ENCODE assay signal across 18 cellular contexts in the genomic region with DNA sequence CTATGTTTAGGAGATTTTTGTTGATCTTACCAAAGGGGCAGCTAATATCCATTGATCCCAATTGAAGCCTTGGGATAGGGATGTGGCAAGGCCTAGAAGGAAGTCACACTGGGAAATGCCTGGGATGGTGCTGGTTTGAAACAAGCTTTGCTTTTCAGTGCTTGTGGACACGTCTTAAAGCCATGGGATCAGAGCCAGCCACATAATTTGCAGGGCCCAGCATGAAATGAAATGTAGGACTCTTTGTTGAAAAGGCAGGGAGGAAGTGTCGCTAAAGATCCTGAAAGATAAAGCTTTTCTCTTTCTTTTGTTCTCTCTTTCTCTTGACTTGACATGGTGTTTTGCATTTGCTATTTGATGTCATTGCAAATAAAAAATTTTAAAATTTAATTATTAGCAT. TPM values are rescaled to one million over a fixed set of nuclear protein-coding genes. Genes with fewer than 3 reads are reported as not detected.
DNase-seq lines count a peak whose midpoint lies in the region; TF ChIP-seq lines count a peak whose summit lies in the region.
"Had no signal": no experiment of that assay in that cellular context is flagged by ENCODE, and none has a peak within 500 bp of the region (broad histone marks: within the 10 kb centered on the region; RNA-seq: fewer than 3 reads in every experiment).

No MANE protein-coding gene starts in this region.

- POLR2A ChIA-PET in CD8-positive, alpha-beta memory T cell (lab: Charles Lee), result interaction anchor here (0.9 kb wide), 1 partner anchor 14 kb away, joined by 3 read pairs; no protein-coding TSS in a partner anchor

- no peaks in the 10 kb centered on the region for H3K9me3 Mint-ChIP-seq in CD8-positive, alpha-beta memory T cell
- no peaks in the 10 kb centered on the region for H3K9me3 Mint-ChIP-seq in activated T-helper 2 cell treated with anti-CD3 and anti-CD28 coated beads, Interferon-gamma antibody, Interleukin-2, Interleukin-4, amounts not matched to agents 10 μg/mL and 5 μg/mL and 100 μg/mL, durations not matched to agents 14 hours and 24 hours and 36 hours
- no peaks in the 10 kb centered on the region for H3K9me3 Mint-ChIP-seq in osteocyte (ENCODE audit: unreplicated experiment)

- in situ Hi-C loops in HAP-1 (cut with MboI; ENCODE audit: low sequenced_read_pairs), result no loop called here

- peak overlapping the region; percentile 58 to 96 (median 77) for H3K4me3 Mint-ChIP-seq in CD8-positive, alpha-beta memory T cell
- peak overlapping the region; percentile 34 for H3K4me3 Mint-ChIP-seq in activated T-helper 2 cell treated with anti-CD3 and anti-CD28 coated beads, Interferon-gamma antibody, Interleukin-2, Interleukin-4, amounts not matched to agents 10 μg/mL and 5 μg/mL and 100 μg/mL, durations not matched to agents 14 hours and 24 hours and 36 hours (ENCODE audit: low read depth)
- H3K4me3 Mint-ChIP-seq in osteocyte (ENCODE audit: unreplicated experiment), result no peak overlapping the region

- peaks cover 73 to 84% (median 83%) of the 10 kb centered on the region in 3 donors for H3K4me1 Mint-ChIP-seq in CD8-positive, alpha-beta memory T cell
- H3K4me1 Mint-ChIP-seq in activated T-helper 2 cell treated with anti-CD3 and anti-CD28 coated beads, Interferon-gamma antibody, Interleukin-2, Interleukin-4, amounts not matched to agents 10 μg/mL and 5 μg/mL and 100 μg/mL, durations not matched to agents 14 hours and 24 hours and 36 hours (ENCODE audit: low read depth), result peaks cover 61% of the 10 kb centered on the region
- peaks cover 13% of the 10 kb centered on the region for H3K4me1 Mint-ChIP-seq in osteocyte (ENCODE audit: unreplicated experiment)

- no peaks in the 10 kb centered on the region for H3K27me3 ChIP-seq in CD8-positive, alpha-beta memory T cell (ENCODE audit: insufficient read depth, low read length, poor library complexity, severe bottlenecking)
- peaks cover 16% of the 10 kb centered on the region for H3K27me3 ChIP-seq in HUES6 (ENCODE audit: control insufficient read depth, insufficient read depth, low read length)
- no peaks in the 10 kb centered on the region for H3K27me3 ChIP-seq in iPS-20b (ENCODE audit: insufficient read depth, low read length)
- H3K27me3 ChIP-seq in HAP-1 (ENCODE audit: low read depth), result no peaks in the 10 kb centered on the region
- H3K27me3 ChIP-seq in adrenal gland, result no peaks in the 10 kb centered on the region

- TF ChIP-seq POLR2A in adrenal gland (IDR thresholded peaks at IDR 0.05), result no peak

- H3K36me3 Mint-ChIP-seq in CD8-positive, alpha-beta memory T cell, result peaks cover 0 to 35% (median 2%) of the 10 kb centered on the region in 3 donors
- peaks cover 44% of the 10 kb centered on the region for H3K36me3 Mint-ChIP-seq in activated T-helper 2 cell treated with anti-CD3 and anti-CD28 coated beads, Interferon-gamma antibody, Interleukin-2, Interleukin-4, amounts not matched to agents 10 μg/mL and 5 μg/mL and 100 μg/mL, durations not matched to agents 14 hours and 24 hours and 36 hours (ENCODE audit: low read depth)
- no peaks in the 10 kb centered on the region for H3K36me3 Mint-ChIP-seq in osteocyte (ENCODE audit: unreplicated experiment)

- TF ChIP-seq CTCF in osteocyte (IDR thresholded peaks at IDR 0.05) (no peak), adrenal gland (IDR thresholded peaks at IDR 0.05) (no peak)

- CTCF ChIA-PET in CD8-positive, alpha-beta memory T cell (lab: Charles Lee), result interaction anchor here (1.0 to 1.2 kb wide), 3 partner anchors 27 to 68 kb away, joined by 3 read pairs; no protein-coding TSS in a partner anchor

- H3K27me3 Mint-ChIP-seq in CD8-positive, alpha-beta memory T cell, result peaks cover 0 to 2% of the 10 kb centered on the region in 2 donors
- no peaks in the 10 kb centered on the region for H3K27me3 Mint-ChIP-seq in activated T-helper 2 cell treated with anti-CD3 and anti-CD28 coated beads, Interferon-gamma antibody, Interleukin-2, Interleukin-4, amounts not matched to agents 10 μg/mL and 5 μg/mL and 100 μg/mL, durations not matched to agents 14 hours and 24 hours and 36 hours (ENCODE audit: low read depth)
- peaks cover 11% of the 10 kb centered on the region for H3K27me3 Mint-ChIP-seq in osteocyte (ENCODE audit: unreplicated experiment)
- H3K27me3 Mint-ChIP-seq: progenitor cell of endocrine pancreas had no signal

- H3K9ac ChIP-seq in HUES6 (ENCODE audit: low read length) (no peak overlapping the region), iPS-20b (ENCODE audit: low read depth, low read length) (peak overlapping the region; percentile 12; the same call in 1 of the 2 replicates)
- H3K9ac ChIP-seq: BLaER1 had no signal

- peaks cover 52% of the 10 kb centered on the region for H3K4me1 ChIP-seq in CD8-positive, alpha-beta memory T cell (ENCODE audit: insufficient read depth, low read length)
- peaks cover 46% of the 10 kb centered on the region for H3K4me1 ChIP-seq in HUES6 (ENCODE audit: control insufficient read depth, insufficient read depth, low read length)
- peaks cover 53% of the 10 kb centered on the region for H3K4me1 ChIP-seq in iPS-20b (ENCODE audit: insufficient read depth, low read length)
- H3K4me1 ChIP-seq in HAP-1, result peaks cover 12% of the 10 kb centered on the region
- no peaks in the 10 kb centered on the region for H3K4me1 ChIP-seq in adrenal gland (replicated peaks in 1 of 2)

- H3K9me3 ChIP-seq in CD8-positive, alpha-beta memory T cell (ENCODE audit: low read length), result no peaks in the 10 kb centered on the region
- H3K9me3 ChIP-seq in HUES6 (ENCODE audit: control insufficient read depth, insufficient read depth, low read depth, low read length) (no peaks in the 10 kb centered on the region), iPS-20b (ENCODE audit: insufficient read depth, low read depth, low read length) (no peaks in the 10 kb centered on the region), HAP-1 (no peaks in the 10 kb centered on the region), adrenal gland (replicated peaks in 1 of 3) (no peaks in the 10 kb centered on the region)
- H3K9me3 ChIP-seq: BLaER1 had no signal

- DNase-seq in CD8-positive, alpha-beta memory T cell, result no peak
- DNase-seq in activated T-helper 2 cell treated with anti-CD3 and anti-CD28 coated beads, Interferon-gamma antibody, Interleukin-2, Interleukin-4, amounts not matched to agents 10 μg/mL and 5 μg/mL and 100 μg/mL, durations not matched to agents 14 hours and 24 hours and 36 hours (ENCODE audit: low spot score), result no peak
- DNase-seq in osteocyte (ENCODE audit: extremely low spot score, unreplicated experiment), result no peak
- DNase-seq in HAP-1 (ENCODE audit: low spot score in 2 of 2), result no peak
- no peak for DNase-seq in adrenal gland
- no peak for DNase-seq in SK-N-DZ (ENCODE audit: low spot score)
- DNase-seq: activated CD8-positive, alpha-beta memory T cell treated with anti-CD3 and anti-CD28 coated beads, Interleukin-2, amount 50 U/mL, for 4 hours; cerebellar nuclear complex; NCI-H2029; NCI-H774; small intestine; trophoblast cell had no signal

- H3K36me3 ChIP-seq in CD8-positive, alpha-beta memory T cell (ENCODE audit: insufficient read depth, low read length), result no peaks in the 10 kb centered on the region
- H3K36me3 ChIP-seq in HUES6 (ENCODE audit: control insufficient read depth, insufficient read depth, low read length), result no peaks in the 10 kb centered on the region; the same call in 1 of the 2 replicates
- peaks cover 21% of the 10 kb centered on the region; the same call in 1 of the 2 replicates for H3K36me3 ChIP-seq in iPS-20b (ENCODE audit: insufficient read depth, low read depth, low read length)
- H3K36me3 ChIP-seq in HAP-1 (replicated peaks), result no peaks in the 10 kb centered on the region; the same call in 1 of the 2 replicates
- no peaks in the 10 kb centered on the region for H3K36me3 ChIP-seq in adrenal gland (replicated peaks in 1 of 2)
- H3K36me3 ChIP-seq: BLaER1 had no signal

- WGBS in adrenal gland, 4 donors, result 69 to 88% (median 79%) methylated on average over 2 of the region's 2 CpGs

- H3K4me3 ChIP-seq in CD8-positive, alpha-beta memory T cell (ENCODE audit: low read length), result peak overlapping the region; percentile 39
- H3K4me3 ChIP-seq in HUES6 (ENCODE audit: low read depth, low read length) (no peak overlapping the region), iPS-20b (ENCODE audit: low read length) (peak overlapping the region; percentile 23; the same call in 1 of the 2 replicates), HAP-1 (no peak overlapping the region), adrenal gland (no peak overlapping the region)
- H3K4me3 ChIP-seq: BLaER1 had no signal

- intact Hi-C loops in activated T-helper 2 cell treated with anti-CD3 and anti-CD28 coated beads, Interferon-gamma antibody, Interleukin-2, Interleukin-4, amounts not matched to agents 10 μg/mL and 5 μg/mL and 100 μg/mL, durations not matched to agents 14 hours and 24 hours and 36 hours (cut with micrococcal nuclease), result no loop called here
- intact Hi-C loops in adrenal gland (cut with DNase I), result no loop called here

- peak overlapping the region; percentile 78 to 96 (median 86) for H3K27ac Mint-ChIP-seq in CD8-positive, alpha-beta memory T cell
- H3K27ac Mint-ChIP-seq in activated T-helper 2 cell treated with anti-CD3 and anti-CD28 coated beads, Interferon-gamma antibody, Interleukin-2, Interleukin-4, amounts not matched to agents 10 μg/mL and 5 μg/mL and 100 μg/mL, durations not matched to agents 14 hours and 24 hours and 36 hours, result no peak overlapping the region
- no peak overlapping the region for H3K27ac Mint-ChIP-seq in osteocyte (ENCODE audit: unreplicated experiment)
- H3K27ac Mint-ChIP-seq: progenitor cell of endocrine pancreas had no signal

- no peak overlapping the region for H3K27ac ChIP-seq in CD8-positive, alpha-beta memory T cell (ENCODE audit: low read depth, low read length)
- peak overlapping the region; percentile 84 for H3K27ac ChIP-seq in HUES6 (ENCODE audit: low read depth, low read length)
- H3K27ac ChIP-seq in iPS-20b (ENCODE audit: low read length), result peak overlapping the region; percentile 35
- H3K27ac ChIP-seq in adrenal gland, result no peak overlapping the region
- H3K27ac ChIP-seq: BLaER1, VCaP had no signal

RNA-seq across cellular contexts. Expression of a gene that starts 5.0 kb away (rescaled TPM):
- total RNA-seq in CD8-positive, alpha-beta memory T cell, result 1 to 10 TPM; 5.8 to 6.5 TPM
- 12.5 TPM for polyA plus RNA-seq in CD8-positive, alpha-beta memory T cell
- total RNA-seq in activated T-helper 2 cell treated with anti-CD3 and anti-CD28 coated beads, Interferon-gamma antibody, Interleukin-2, Interleukin-4, amounts not matched to agents 10 μg/mL and 5 μg/mL and 100 μg/mL, durations not matched to agents 14 hours and 24 hours and 36 hours, result 6.1 and 6.6 TPM in 2 replicates
- total RNA-seq in osteocyte (0.99 and 1.2 TPM in 2 replicates), adrenal gland (1 to 10 TPM in 6 of 8 donors, under 1 TPM in 2; 0.74 to 4.1 (median 2.2) TPM)
- polyA plus RNA-seq in adrenal gland, result 1 to 10 TPM in 2 of 3 donors, under 1 TPM in 1; 0.80 to 1.5 (median 1.3) TPM
- polyA plus RNA-seq in SK-N-DZ (2014; cell fraction: cytosol; rRNA removed), result 2.3 and 3.2 TPM in 2 replicates
- polyA plus RNA-seq in SK-N-DZ (2014; cell fraction: nucleus; rRNA removed), result 1.6 and 2.8 TPM in 2 replicates
- total RNA-seq: endothelial cell of umbilical vein had no signal

RNA-seq across cellular contexts. Expression of a gene that starts 46.2 kb away (rescaled TPM):
- 10 to 100 TPM; 62.3 to 63.9 TPM for total RNA-seq in CD8-positive, alpha-beta memory T cell
- 41.1 TPM for polyA plus RNA-seq in CD8-positive, alpha-beta memory T cell
- 52.2 and 58.2 TPM in 2 replicates for total RNA-seq in activated T-helper 2 cell treated with anti-CD3 and anti-CD28 coated beads, Interferon-gamma antibody, Interleukin-2, Interleukin-4, amounts not matched to agents 10 μg/mL and 5 μg/mL and 100 μg/mL, durations not matched to agents 14 hours and 24 hours and 36 hours
- 36.1 and 39.7 TPM in 2 replicates for total RNA-seq in osteocyte
- 10 to 100 TPM in 7 of 8 donors, 1 to 10 TPM in 1; 6.9 to 37.9 (median 30.9) TPM for total RNA-seq in adrenal gland
- 10 to 100 TPM in 2 of 3 donors, 1 to 10 TPM in 1; 9.9 to 38.1 (median 11.7) TPM for polyA plus RNA-seq in adrenal gland
- 41.1 and 43.8 TPM in 2 replicates for polyA plus RNA-seq in SK-N-DZ (2014; cell fraction: cytosol; rRNA removed)
- 14.8 and 21.2 TPM in 2 replicates for polyA plus RNA-seq in SK-N-DZ (2014; cell fraction: nucleus; rRNA removed)

Comparison
In these comparisons a context has a peak if more than half of its experiments do, and no peak if none do; other contexts are left out.
1. H3K27ac ChIP-seq: peak in HUES6 (single experiment) and iPS-20b (single experiment); none in CD8-positive, alpha-beta memory T cell (single experiment) and adrenal gland (0 of 5).
2. H3K4me3 ChIP-seq: peak in CD8-positive, alpha-beta memory T cell (single experiment) and iPS-20b (single experiment); none in HUES6 (single experiment), HAP-1 (single experiment) and adrenal gland (0 of 4).
3. H3K27ac Mint-ChIP-seq: peak in CD8-positive, alpha-beta memory T cell (8 of 8); none in activated T-helper 2 cell treated with anti-CD3 and anti-CD28 coated beads, Interferon-gamma antibody, Interleukin-2, Interleukin-4, amounts not matched to agents 10 μg/mL and 5 μg/mL and 100 μg/mL, durations not matched to agents 14 hours and 24 hours and 36 hours (single experiment) and osteocyte (single experiment).